8 cellular contexts compared by ENCODE assay signal in genomic region chr9:124769451-124770358, GRCh38. TPM values are rescaled to one million over a fixed set of nuclear protein-coding genes. Genes with fewer than 3 reads are reported as not detected.
DNase-seq lines count a peak whose midpoint lies in the region; ATAC-seq and TF ChIP-seq lines count a peak whose summit lies in the region.

No MANE protein-coding gene starts in this region.

- DNase-seq in BE2C (no peak), HFF-Myc (ENCODE audit: extremely low read depth, low read depth) (no peak), esophagus squamous epithelium (lab: John Stamatoyannopoulos, UW) (no peak), SKM-1 treated with dmso at 0.1 percent for 144 hours (lab: John Stamatoyannopoulos, UW; ENCODE audit: unreplicated experiment) (no peak), NK-92 (lab: John Stamatoyannopoulos, UW; ENCODE audit: unreplicated experiment) (no peak)

- H3K27ac ChIP-seq in VCaP (peak overlapping the region; percentile 77), esophagus squamous epithelium (peak overlapping the region in 3 of 4 donors; percentile 83 to 91 (median 86)), neutrophil (peak overlapping the region; percentile 94)

- H3K4me1 ChIP-seq in BE2C, result no peaks in the 10 kb centered on the region
- peaks cover 14 to 41% (median 16%) of the 10 kb centered on the region in 3 donors for H3K4me1 ChIP-seq in esophagus squamous epithelium
- H3K4me1 ChIP-seq in neutrophil (ENCODE audit: control insufficient read depth in 1 of 2, insufficient read depth in 1 of 2, low read depth in 1 of 2, low read length in 1 of 2), result peaks cover 62 to 66% of the 10 kb centered on the region in 2 experiments

- 1 to 7% methylated on average over 43 to 54 of the region's 57 CpGs for WGBS in esophagus squamous epithelium, 2 donors

- H3K27me3 ChIP-seq in BE2C (peaks cover 57% of the 10 kb centered on the region), esophagus squamous epithelium (peaks cover 0 to 64% (median 2%) of the 10 kb centered on the region in 4 donors), neutrophil (no peaks in the 10 kb centered on the region)

- ATAC-seq in GM21515 (IDR thresholded peaks at IDR 0.05; ENCODE audit: unreplicated experiment), result no peak

- no peak for TF ChIP-seq POLR2A in esophagus squamous epithelium (IDR thresholded peaks at IDR 0.05)

- no peak for TF ChIP-seq CTCF in BE2C (IDR thresholded peaks at IDR 0.05; ENCODE audit: low read depth, low read length)
- TF ChIP-seq CTCF in HFF-Myc (IDR thresholded peaks at IDR 0.05; ENCODE audit: low read depth, low read length, missing control alignments), result no peak
- no peak for TF ChIP-seq CTCF in VCaP (conservative IDR thresholded peaks at IDR 0.05)
- no peak for TF ChIP-seq CTCF in esophagus squamous epithelium (IDR thresholded peaks at IDR 0.05)
- no peak for TF ChIP-seq CTCF in neutrophil (IDR thresholded peaks at IDR 0.05)

- intact Hi-C loops in esophagus squamous epithelium (cut with DNase I), result no loop called here

- H3K9me3 ChIP-seq in BE2C, result no peaks in the 10 kb centered on the region
- H3K9me3 ChIP-seq in esophagus squamous epithelium, result no peaks in the 10 kb centered on the region
- H3K9me3 ChIP-seq in neutrophil, result no peaks in the 10 kb centered on the region

- peak overlapping the region; percentile 66 for H3K4me3 ChIP-seq in BE2C (ENCODE audit: low read depth, low read length)
- H3K4me3 ChIP-seq in HFF-Myc (replicated peaks; ENCODE audit: low read depth, low read length), result peak overlapping the region; percentile 61
- peak overlapping the region; percentile 81 to 99 (median 86) for H3K4me3 ChIP-seq in esophagus squamous epithelium
- H3K4me3 ChIP-seq in neutrophil (ENCODE audit: low read depth in 1 of 2, low read length in 1 of 2), result peak overlapping the region; percentile 83 to 96

- no peaks in the 10 kb centered on the region for H3K36me3 ChIP-seq in BE2C
- no peaks in the 10 kb centered on the region for H3K36me3 ChIP-seq in esophagus squamous epithelium
- H3K36me3 ChIP-seq in neutrophil, result no peaks in the 10 kb centered on the region

RNA-seq across cellular contexts. Expression of gene NR6A1, which starts 1.4 kb away (rescaled TPM):
- polyA plus RNA-seq in BE2C (2012; ENCODE audit: insufficient read depth, insufficient read length, low read depth), result 0.23 TPM
- 1 to 10 TPM; 1.9 to 4.0 (median 2.7) TPM for total RNA-seq in esophagus squamous epithelium

RNA-seq across cellular contexts. Expression of gene OLFML2A, which starts 7.2 kb away (rescaled TPM):
- polyA plus RNA-seq in BE2C (2012; ENCODE audit: insufficient read depth, insufficient read length, low read depth), result 0.09 TPM
- total RNA-seq in esophagus squamous epithelium, result 10 to 100 TPM in 3 of 4 donors, 1 to 10 TPM in 1; 9.0 to 21.7 (median 13.6) TPM
